10 cellular contexts compared by ENCODE assay signal in genomic region chrX:111719426-111720210, GRCh38. TPM values are rescaled to one million over a fixed set of nuclear protein-coding genes. Genes with fewer than 3 reads are reported as not detected.
A peak's percentile ranks its signal among the peaks of the same experiment; 100 is the strongest.
DNase-seq lines count a peak whose midpoint lies in the region; ATAC-seq and TF ChIP-seq lines count a peak whose summit lies in the region.
"Had no signal": no experiment of that assay in that cellular context is flagged by ENCODE, and none has a peak within 500 bp of the region (broad histone marks: within the 10 kb centered on the region; RNA-seq: fewer than 3 reads in every experiment).

No MANE protein-coding gene starts in this region.

- POLR2A ChIA-PET in HEK293 (lab: Yijun Ruan, JAX), result no interaction called here
- POLR2A ChIA-PET in naive thymus-derived CD8-positive, alpha-beta T cell (lab: Charles Lee), result no interaction called here

- H3K36me3 Mint-ChIP-seq in naive thymus-derived CD8-positive, alpha-beta T cell, result peaks cover 3 to 58% (median 15%) of the 10 kb centered on the region in 3 donors

- TF ChIP-seq CTCF in AG10803 (conservative IDR thresholded peaks at IDR 0.05; ENCODE audit: low read length), result peak; percentile 43
- 0 out of 2 replicates have a peak, but pooled peaks have one; percentile 9 for TF ChIP-seq CTCF in HEK293 (tag by site-specific recombination; IDR thresholded peaks at IDR 0.05)
- peak; percentile 50 for TF ChIP-seq CTCF in VCaP (conservative IDR thresholded peaks at IDR 0.05)

- H3K36me3 ChIP-seq in HEK293 (ENCODE audit: control insufficient read depth in 2 of 2, insufficient read depth in 1 of 2, low read length in 2 of 2), result peaks cover 5 to 31% of the 10 kb centered on the region in 2 experiments

- DNase-seq in AG10803 (ENCODE audit: low read depth), result peak; percentile 1
- peak; percentile 7 for DNase-seq in kidney tubule cell (ENCODE audit: low spot score)
- DNase-seq in naive thymus-derived CD8-positive, alpha-beta T cell, result no peak
- DNase-seq in T1000 (lab: John Stamatoyannopoulos, UW), result no peak
- no peak for DNase-seq in effector CD8-positive, alpha-beta T cell (lab: John Stamatoyannopoulos, UW)
- DNase-seq: left ventricle myocardium inferior, NCI-H1436 had no signal

- H3K27ac ChIP-seq in HEK293 (ENCODE audit: extremely low read depth, low read depth, low read length), result no peak overlapping the region
- H3K27ac ChIP-seq in VCaP, result no peak overlapping the region
- H3K27ac ChIP-seq: left ventricle myocardium inferior had no signal

- ATAC-seq in naive thymus-derived CD8-positive, alpha-beta T cell, result no peak
- ATAC-seq in HG03342 (IDR thresholded peaks at IDR 0.05; ENCODE audit: unreplicated experiment), result no peak

- H3K4me3 Mint-ChIP-seq in naive thymus-derived CD8-positive, alpha-beta T cell, result no peak overlapping the region

- no peaks in the 10 kb centered on the region for H3K9me3 ChIP-seq in HEK293 (ENCODE audit: control insufficient read depth, insufficient read depth, low read depth, low read length)
- H3K9me3 ChIP-seq: left ventricle myocardium inferior had no signal

- H3K4me3 ChIP-seq in AG10803 (ENCODE audit: low read length) (no peak overlapping the region), HEK293 (ENCODE audit: low read depth, low read length) (no peak overlapping the region)
- H3K4me3 ChIP-seq: left ventricle myocardium inferior had no signal

- no peaks in the 10 kb centered on the region for H3K9me3 Mint-ChIP-seq in naive thymus-derived CD8-positive, alpha-beta T cell

- peak overlapping the region in 3 of 10 donors; percentile 28 to 71 (median 52) for H3K27ac Mint-ChIP-seq in naive thymus-derived CD8-positive, alpha-beta T cell

- H3K4me1 Mint-ChIP-seq in naive thymus-derived CD8-positive, alpha-beta T cell, result peaks cover 0 to 3% (median 0%) of the 10 kb centered on the region in 4 donors

- H3K27me3 Mint-ChIP-seq in naive thymus-derived CD8-positive, alpha-beta T cell, result no peaks in the 10 kb centered on the region

- no peaks in the 10 kb centered on the region for H3K4me1 ChIP-seq in HEK293 (ENCODE audit: control insufficient read depth, insufficient read depth, low read length)
- H3K4me1 ChIP-seq: left ventricle myocardium inferior had no signal

- CTCF ChIA-PET in HEK293 (lab: Yijun Ruan, JAX), result interaction anchor here (0.6 to 1.7 kb wide), 12 partner anchors 9 to 1877 kb away, joined by 3 to 8 read pairs (median 4); no protein-coding TSS in a partner anchor

TF ChIP-seq in HEK293, 187 proteins besides CTCF, POLR2A, EP300 and RAD21:
- TF ChIP-seq ZNF311 (tag by site-specific recombination; IDR thresholded peaks at IDR 0.05; ENCODE audit: borderline replicate concordance) (no peak), ZNF654 (tag by site-specific recombination; IDR thresholded peaks at IDR 0.05; ENCODE audit: low read depth) (peak; percentile 33)

RNA-seq across cellular contexts. Expression of gene ALG13, which starts 38.6 kb away (rescaled TPM):
- total RNA-seq in naive thymus-derived CD8-positive, alpha-beta T cell, result 100 to 1,000 TPM in 1 of 2 experiments, 10 to 100 TPM in 1; 94.6 to 110 TPM
- polyA plus RNA-seq in naive thymus-derived CD8-positive, alpha-beta T cell, result 10 to 100 TPM; 40.6 to 51.4 (median 49.5) TPM

Comparison
In these comparisons a context has a peak if more than half of its experiments do, and no peak if none do; other contexts are left out.
1. DNase-seq: peak in AG10803 (single experiment) and kidney tubule cell (single experiment); none in naive thymus-derived CD8-positive, alpha-beta T cell (0 of 10), T1000 (single experiment) and effector CD8-positive, alpha-beta T cell (single experiment).
2. Peak in every context shown above with its lines, with median percentiles within 50 percentile points of each other: CTCF ChIP-seq.